ENCODE assay signal across 1 cellular context in the genomic region with DNA sequence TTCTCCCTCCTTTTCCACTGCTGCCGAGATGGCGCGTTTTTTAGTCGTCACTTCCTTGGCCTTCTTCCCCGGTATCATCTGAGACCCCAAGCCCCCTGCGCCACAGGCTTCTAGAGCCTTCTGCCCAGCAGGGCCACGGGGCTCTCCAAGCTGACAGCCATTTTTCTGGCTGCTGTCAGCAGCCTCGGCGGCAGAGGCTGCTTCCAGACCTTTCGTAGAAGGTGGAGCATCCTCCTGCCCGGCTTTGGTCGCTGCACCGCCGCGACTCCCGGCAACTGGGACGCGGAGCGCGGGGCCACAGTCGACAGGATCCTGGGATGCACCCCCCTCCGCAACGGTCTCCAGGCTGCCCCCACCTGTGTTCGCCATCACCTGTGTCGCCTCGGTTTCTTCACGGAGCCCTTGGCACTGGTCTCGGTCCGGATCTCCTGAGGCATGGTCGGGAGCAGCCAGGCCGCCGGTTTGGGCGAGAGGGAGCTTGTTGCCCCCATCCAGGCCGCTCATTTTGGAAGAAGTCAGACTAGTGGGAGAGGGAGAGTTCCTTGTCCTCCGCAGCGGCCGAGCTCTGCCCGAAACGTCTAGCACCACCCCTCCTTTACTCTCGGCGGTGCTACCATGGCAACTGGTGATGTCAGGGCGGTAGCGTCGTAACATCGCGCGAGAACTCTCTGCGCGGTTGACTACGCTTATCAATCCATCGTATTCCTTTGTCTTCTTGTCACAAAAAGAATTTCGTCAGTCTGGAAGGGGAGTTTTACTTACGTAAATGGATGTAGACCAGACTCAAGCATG.
A peak's percentile ranks its signal among the peaks of the same experiment; 100 is the strongest.
TF ChIP-seq lines count a peak whose summit lies in the region.

A gene (minus strand): TSS at position 571 of the 792 bp plus-strand sequence. CDS start 67 bp downstream, at position 504.

TF ChIP-seq in A549, 52 proteins besides CTCF, POLR2A, EP300 and RAD21 (continued from another document):
- TF ChIP-seq, protein P1, sequence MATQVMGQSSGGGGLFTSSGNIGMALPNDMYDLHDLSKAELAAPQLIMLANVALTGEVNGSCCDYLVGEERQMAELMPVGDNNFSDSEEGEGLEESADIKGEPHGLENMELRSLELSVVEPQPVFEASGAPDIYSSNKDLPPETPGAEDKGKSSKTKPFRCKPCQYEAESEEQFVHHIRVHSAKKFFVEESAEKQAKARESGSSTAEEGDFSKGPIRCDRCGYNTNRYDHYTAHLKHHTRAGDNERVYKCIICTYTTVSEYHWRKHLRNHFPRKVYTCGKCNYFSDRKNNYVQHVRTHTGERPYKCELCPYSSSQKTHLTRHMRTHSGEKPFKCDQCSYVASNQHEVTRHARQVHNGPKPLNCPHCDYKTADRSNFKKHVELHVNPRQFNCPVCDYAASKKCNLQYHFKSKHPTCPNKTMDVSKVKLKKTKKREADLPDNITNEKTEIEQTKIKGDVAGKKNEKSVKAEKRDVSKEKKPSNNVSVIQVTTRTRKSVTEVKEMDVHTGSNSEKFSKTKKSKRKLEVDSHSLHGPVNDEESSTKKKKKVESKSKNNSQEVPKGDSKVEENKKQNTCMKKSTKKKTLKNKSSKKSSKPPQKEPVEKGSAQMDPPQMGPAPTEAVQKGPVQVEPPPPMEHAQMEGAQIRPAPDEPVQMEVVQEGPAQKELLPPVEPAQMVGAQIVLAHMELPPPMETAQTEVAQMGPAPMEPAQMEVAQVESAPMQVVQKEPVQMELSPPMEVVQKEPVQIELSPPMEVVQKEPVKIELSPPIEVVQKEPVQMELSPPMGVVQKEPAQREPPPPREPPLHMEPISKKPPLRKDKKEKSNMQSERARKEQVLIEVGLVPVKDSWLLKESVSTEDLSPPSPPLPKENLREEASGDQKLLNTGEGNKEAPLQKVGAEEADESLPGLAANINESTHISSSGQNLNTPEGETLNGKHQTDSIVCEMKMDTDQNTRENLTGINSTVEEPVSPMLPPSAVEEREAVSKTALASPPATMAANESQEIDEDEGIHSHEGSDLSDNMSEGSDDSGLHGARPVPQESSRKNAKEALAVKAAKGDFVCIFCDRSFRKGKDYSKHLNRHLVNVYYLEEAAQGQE (IDR thresholded peaks at IDR 0.05) = peak; percentile 69
- TF ChIP-seq CEBPB (IDR thresholded peaks at IDR 0.05) = 0 out of 4 replicates have a peak, but pooled peaks of 1 of the 2 experiments have one; percentile 16
